Comparison of ENCODE assay signal across 1 cellular context in the genomic region with DNA sequence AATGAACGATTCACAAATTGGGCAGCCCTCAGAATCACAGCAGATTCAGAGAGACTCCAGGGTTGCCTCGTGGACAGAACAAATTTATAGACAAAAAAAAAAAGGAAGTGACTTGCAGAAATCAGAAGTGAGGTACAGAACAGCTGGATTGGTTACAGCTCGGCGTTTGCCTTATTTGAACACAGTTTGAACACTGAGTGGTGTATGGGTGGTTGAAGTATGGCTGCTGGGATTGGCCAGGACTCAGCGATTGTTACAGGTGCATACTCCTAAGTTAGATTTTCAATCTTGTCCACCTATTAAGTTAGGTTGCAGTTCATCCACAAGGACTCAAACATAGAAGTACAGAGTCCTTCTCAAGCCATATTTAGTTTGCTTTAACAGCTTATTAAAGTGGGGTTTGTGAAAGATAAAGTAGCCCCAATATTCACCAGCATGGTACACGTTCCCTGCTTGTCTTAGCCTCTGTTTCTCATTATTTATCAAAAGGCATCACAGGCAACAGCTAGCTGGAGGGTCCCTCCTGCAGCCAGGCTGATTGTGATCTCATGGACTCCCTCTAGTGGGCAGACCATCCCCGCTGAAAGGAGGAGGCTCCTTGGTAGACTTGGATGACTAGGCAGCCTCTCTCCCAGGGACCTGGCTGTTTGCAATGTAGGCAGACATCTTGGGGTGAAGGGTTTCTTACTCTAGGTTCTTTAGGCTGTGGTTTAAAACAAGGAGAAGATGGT.
A peak's percentile ranks its signal among the peaks of the same experiment; 100 is the strongest.
TF ChIP-seq lines count a peak whose summit lies in the region.

No MANE protein-coding gene starts in this region.

TF ChIP-seq in GM23338, 12 proteins besides CTCF, POLR2A, EP300 and RAD21 (continued from another document):
- TF ChIP-seq, protein P1, sequence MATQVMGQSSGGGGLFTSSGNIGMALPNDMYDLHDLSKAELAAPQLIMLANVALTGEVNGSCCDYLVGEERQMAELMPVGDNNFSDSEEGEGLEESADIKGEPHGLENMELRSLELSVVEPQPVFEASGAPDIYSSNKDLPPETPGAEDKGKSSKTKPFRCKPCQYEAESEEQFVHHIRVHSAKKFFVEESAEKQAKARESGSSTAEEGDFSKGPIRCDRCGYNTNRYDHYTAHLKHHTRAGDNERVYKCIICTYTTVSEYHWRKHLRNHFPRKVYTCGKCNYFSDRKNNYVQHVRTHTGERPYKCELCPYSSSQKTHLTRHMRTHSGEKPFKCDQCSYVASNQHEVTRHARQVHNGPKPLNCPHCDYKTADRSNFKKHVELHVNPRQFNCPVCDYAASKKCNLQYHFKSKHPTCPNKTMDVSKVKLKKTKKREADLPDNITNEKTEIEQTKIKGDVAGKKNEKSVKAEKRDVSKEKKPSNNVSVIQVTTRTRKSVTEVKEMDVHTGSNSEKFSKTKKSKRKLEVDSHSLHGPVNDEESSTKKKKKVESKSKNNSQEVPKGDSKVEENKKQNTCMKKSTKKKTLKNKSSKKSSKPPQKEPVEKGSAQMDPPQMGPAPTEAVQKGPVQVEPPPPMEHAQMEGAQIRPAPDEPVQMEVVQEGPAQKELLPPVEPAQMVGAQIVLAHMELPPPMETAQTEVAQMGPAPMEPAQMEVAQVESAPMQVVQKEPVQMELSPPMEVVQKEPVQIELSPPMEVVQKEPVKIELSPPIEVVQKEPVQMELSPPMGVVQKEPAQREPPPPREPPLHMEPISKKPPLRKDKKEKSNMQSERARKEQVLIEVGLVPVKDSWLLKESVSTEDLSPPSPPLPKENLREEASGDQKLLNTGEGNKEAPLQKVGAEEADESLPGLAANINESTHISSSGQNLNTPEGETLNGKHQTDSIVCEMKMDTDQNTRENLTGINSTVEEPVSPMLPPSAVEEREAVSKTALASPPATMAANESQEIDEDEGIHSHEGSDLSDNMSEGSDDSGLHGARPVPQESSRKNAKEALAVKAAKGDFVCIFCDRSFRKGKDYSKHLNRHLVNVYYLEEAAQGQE (IDR thresholded peaks at IDR 0.05; ENCODE audit: unreplicated experiment): no peak
- TF ChIP-seq ZNF114 (CRISPR knock-in tag; IDR thresholded peaks at IDR 0.05) (no peak), NANOG (IDR thresholded peaks at IDR 0.05; ENCODE audit: borderline replicate concordance) (no peak), CREB1 (CRISPR knock-in tag; IDR thresholded peaks at IDR 0.05; ENCODE audit: low read depth) (peak; percentile 34; the same call in 1 of the 2 replicates), EZH2 (IDR thresholded peaks at IDR 0.05; ENCODE audit: low read depth, unreplicated experiment) (no peak), JUNB (IDR thresholded peaks at IDR 0.05; ENCODE audit: unreplicated experiment) (no peak), ZNF331 (CRISPR knock-in tag; IDR thresholded peaks at IDR 0.05; ENCODE audit: low read depth) (peak; percentile 36; the same call in 1 of the 2 replicates)
- TF ChIP-seq, protein P2, sequence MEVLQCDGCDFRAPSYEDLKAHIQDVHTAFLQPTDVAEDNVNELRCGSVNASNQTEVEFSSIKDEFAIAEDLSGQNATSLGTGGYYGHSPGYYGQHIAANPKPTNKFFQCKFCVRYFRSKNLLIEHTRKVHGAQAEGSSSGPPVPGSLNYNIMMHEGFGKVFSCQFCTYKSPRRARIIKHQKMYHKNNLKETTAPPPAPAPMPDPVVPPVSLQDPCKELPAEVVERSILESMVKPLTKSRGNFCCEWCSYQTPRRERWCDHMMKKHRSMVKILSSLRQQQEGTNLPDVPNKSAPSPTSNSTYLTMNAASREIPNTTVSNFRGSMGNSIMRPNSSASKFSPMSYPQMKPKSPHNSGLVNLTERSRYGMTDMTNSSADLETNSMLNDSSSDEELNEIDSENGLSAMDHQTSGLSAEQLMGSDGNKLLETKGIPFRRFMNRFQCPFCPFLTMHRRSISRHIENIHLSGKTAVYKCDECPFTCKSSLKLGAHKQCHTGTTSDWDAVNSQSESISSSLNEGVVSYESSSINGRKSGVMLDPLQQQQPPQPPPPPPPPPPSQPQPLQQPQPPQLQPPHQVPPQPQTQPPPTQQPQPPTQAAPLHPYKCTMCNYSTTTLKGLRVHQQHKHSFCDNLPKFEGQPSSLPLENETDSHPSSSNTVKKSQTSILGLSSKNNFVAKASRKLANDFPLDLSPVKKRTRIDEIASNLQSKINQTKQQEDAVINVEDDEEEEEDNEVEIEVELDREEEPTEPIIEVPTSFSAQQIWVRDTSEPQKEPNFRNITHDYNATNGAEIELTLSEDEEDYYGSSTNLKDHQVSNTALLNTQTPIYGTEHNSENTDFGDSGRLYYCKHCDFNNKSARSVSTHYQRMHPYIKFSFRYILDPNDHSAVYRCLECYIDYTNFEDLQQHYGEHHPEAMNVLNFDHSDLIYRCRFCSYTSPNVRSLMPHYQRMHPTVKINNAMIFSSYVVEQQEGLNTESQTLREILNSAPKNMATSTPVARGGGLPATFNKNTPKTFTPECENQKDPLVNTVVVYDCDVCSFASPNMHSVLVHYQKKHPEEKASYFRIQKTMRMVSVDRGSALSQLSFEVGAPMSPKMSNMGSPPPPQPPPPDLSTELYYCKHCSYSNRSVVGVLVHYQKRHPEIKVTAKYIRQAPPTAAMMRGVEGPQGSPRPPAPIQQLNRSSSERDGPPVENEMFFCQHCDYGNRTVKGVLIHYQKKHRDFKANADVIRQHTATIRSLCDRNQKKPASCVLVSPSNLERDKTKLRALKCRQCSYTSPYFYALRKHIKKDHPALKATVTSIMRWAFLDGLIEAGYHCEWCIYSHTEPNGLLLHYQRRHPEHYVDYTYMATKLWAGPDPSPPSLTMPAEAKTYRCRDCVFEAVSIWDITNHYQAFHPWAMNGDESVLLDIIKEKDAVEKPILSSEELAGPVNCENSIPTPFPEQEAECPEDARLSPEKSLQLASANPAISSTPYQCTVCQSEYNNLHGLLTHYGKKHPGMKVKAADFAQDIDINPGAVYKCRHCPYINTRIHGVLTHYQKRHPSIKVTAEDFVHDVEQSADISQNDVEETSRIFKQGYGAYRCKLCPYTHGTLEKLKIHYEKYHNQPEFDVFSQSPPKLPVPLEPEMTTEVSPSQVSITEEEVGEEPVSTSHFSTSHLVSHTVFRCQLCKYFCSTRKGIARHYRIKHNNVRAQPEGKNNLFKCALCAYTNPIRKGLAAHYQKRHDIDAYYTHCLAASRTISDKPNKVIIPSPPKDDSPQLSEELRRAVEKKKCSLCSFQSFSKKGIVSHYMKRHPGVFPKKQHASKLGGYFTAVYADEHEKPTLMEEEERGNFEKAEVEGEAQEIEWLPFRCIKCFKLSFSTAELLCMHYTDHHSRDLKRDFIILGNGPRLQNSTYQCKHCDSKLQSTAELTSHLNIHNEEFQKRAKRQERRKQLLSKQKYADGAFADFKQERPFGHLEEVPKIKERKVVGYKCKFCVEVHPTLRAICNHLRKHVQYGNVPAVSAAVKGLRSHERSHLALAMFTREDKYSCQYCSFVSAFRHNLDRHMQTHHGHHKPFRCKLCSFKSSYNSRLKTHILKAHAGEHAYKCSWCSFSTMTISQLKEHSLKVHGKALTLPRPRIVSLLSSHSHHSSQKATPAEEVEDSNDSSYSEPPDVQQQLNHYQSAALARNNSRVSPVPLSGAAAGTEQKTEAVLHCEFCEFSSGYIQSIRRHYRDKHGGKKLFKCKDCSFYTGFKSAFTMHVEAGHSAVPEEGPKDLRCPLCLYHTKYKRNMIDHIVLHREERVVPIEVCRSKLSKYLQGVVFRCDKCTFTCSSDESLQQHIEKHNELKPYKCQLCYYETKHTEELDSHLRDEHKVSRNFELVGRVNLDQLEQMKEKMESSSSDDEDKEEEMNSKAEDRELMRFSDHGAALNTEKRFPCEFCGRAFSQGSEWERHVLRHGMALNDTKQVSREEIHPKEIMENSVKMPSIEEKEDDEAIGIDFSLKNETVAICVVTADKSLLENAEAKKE (CRISPR knock-in tag; IDR thresholded peaks at IDR 0.05): peak; percentile 94
- TF ChIP-seq, protein P3, sequence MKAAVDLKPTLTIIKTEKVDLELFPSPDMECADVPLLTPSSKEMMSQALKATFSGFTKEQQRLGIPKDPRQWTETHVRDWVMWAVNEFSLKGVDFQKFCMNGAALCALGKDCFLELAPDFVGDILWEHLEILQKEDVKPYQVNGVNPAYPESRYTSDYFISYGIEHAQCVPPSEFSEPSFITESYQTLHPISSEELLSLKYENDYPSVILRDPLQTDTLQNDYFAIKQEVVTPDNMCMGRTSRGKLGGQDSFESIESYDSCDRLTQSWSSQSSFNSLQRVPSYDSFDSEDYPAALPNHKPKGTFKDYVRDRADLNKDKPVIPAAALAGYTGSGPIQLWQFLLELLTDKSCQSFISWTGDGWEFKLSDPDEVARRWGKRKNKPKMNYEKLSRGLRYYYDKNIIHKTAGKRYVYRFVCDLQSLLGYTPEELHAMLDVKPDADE (IDR thresholded peaks at IDR 0.05): no peak
TF ChIP-seq in GM23338: peak in this region for 3.
